In the genomic region with DNA sequence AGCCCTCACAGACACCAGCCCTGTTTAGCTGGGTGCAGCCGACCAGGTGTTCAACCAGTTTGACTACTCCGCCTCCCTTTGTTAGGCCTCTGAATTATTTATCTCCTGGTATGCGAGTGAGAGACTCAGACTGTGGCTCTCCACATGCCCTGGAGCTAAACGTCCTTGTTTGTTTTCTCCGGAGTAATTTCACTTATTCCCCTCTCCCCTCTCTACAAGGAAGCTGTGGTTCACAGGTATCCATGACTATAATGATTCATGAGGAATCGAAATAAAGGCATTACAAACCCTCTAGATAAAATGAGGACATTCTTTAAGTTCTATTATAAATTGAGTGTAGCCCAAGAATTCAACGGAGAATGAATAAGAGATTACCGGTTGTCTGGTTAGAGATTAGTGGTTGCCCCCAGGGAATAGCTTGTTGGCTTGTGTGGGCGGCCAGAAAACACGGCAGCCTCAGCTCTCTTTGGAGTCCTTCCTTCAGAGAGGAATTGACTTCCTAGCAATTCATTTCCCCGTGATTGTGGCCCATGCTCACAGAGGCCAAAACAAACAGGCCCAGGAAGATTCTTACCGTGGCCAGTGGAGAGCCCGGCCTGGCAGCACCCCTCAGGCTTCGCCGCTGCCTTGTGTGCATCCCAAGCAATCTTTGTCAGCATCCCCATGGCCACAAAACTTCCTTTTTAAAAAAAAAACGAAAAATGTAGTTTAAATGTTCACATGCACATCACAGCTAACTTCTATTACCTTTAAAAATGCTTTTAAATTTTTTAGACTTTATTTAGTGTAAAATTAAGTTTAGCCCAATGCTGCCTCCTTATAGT, we compare ENCODE assay signal across 9 cellular contexts.
DNase-seq lines count a peak whose midpoint lies in the region; ATAC-seq, FAIRE-seq and TF ChIP-seq lines count a peak whose summit lies in the region.
"Had no signal": no experiment of that assay in that cellular context is flagged by ENCODE, and none has a peak within 500 bp of the region (broad histone marks: within the 10 kb centered on the region; RNA-seq: fewer than 3 reads in every experiment).

No MANE protein-coding gene starts in this region.

- H3K4me3 ChIP-seq in pancreas, result no peak overlapping the region

- peak overlapping the region; percentile 14 to 82 (median 55) for H3K27ac ChIP-seq in pancreas

- intact Hi-C loops in pancreas (cut with DNase I), result no loop called here

- peak; percentile 23 for ATAC-seq in GM18508 (IDR thresholded peaks at IDR 0.05; ENCODE audit: insufficient read depth, unreplicated experiment)
- ATAC-seq in pancreas, result peak; percentile 79 to 92 (median 84)
- ATAC-seq in GM18873 (IDR thresholded peaks at IDR 0.05; ENCODE audit: low FRiP score, unreplicated experiment), result no peak

- DNase-seq in NCI-H510A treated with DMSO at 0.1 percent for 48 hours (lab: John Stamatoyannopoulos, UW) (peak; percentile 53), fibroblast of peridontal ligament (ENCODE audit: extremely low read depth) (peak; percentile 91), pancreas (peak in 3 of 6 donors; percentile 38 to 55 (median 54)), C1 segment of cervical spinal cord (lab: John Stamatoyannopoulos, UW) (no peak), activated gamma-delta T cell (lab: John Stamatoyannopoulos, UW) (no peak)
- no peak for DNase-seq in activated effector memory CD4-positive, alpha-beta T cell treated with anti-CD3 and anti-CD28 coated beads, Interleukin-2, amount 50 U/mL, for 16 hours
- DNase-seq: naive B cell had no signal

- TF ChIP-seq CTCF in pancreas (IDR thresholded peaks at IDR 0.05), result no peak

- H3K27me3 ChIP-seq in pancreas, result no peaks in the 10 kb centered on the region

- WGBS in pancreas, 2 donors, result 25 to 36% methylated on average over 16 of the region's 16 CpGs

- H3K4me1 ChIP-seq in pancreas, result peaks cover 0 to 14% (median 0%) of the 10 kb centered on the region in 3 donors

- FAIRE-seq in pancreas (lab: Jason Lieb, UNC), result no peak

- no peaks in the 10 kb centered on the region for H3K36me3 ChIP-seq in pancreas

- no peaks in the 10 kb centered on the region for H3K9me3 ChIP-seq in pancreas

Comparison
In these comparisons a context has a peak if more than half of its experiments do, and no peak if none do; other contexts are left out.
1. DNase-seq: peak in NCI-H510A treated with DMSO at 0.1 percent for 48 hours (single experiment) and fibroblast of peridontal ligament (single experiment); none in C1 segment of cervical spinal cord (0 of 14), activated gamma-delta T cell (single experiment) and activated effector memory CD4-positive, alpha-beta T cell treated with anti-CD3 and anti-CD28 coated beads, Interleukin-2, amount 50 U/mL, for 16 hours (single experiment).